Comparison of ENCODE assay signal across 18 cellular contexts in the genomic region with DNA sequence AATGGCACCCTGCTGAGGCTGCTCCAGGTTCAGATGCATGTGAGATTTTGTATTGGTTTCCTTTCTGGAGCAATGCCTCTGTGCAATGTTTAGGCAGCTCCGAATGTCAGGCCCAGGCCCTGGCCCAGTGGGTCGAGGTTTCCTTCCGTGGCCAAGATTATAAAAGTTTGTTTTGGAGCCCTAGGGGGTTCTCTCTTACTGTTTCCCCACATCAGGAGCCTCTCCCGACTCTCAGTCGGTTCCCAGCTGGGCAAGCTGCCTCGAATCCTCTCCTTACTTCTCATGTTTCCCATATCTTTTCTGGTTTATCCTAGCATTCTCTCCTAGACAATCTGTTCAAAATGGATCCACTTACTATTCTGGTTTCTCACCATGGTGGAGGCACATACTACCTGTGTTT. TPM values are rescaled to one million over a fixed set of nuclear protein-coding genes. Genes with fewer than 3 reads are reported as not detected.
A peak's percentile ranks its signal among the peaks of the same experiment; 100 is the strongest.
DNase-seq lines count a peak whose midpoint lies in the region; ATAC-seq, FAIRE-seq and TF ChIP-seq lines count a peak whose summit lies in the region.
"Had no signal": no experiment of that assay in that cellular context is flagged by ENCODE, and none has a peak within 500 bp of the region (broad histone marks: within the 10 kb centered on the region; RNA-seq: fewer than 3 reads in every experiment).

No MANE protein-coding gene starts in this region.

- POLR2A ChIA-PET in MCF 10A (lab: Yijun Ruan, JAX) = interaction anchor here (0.8 to 1.5 kb wide), 2 partner anchors 11 kb away, joined by 3 to 4 read pairs; partner anchors contain the start of gene TMEM140
- POLR2A ChIA-PET in GM12878 (lab: Charles Lee) = interaction anchor here (3.9 to 15.9 kb wide), 3 partner anchors 11 to 171 kb away, joined by 19 to 169 read pairs (median 31); partner anchors contain the start of genes AGBL3, CYREN and TMEM140

- no peak for TF ChIP-seq POLR2A in breast epithelium (IDR thresholded peaks at IDR 0.05)
- no peak for TF ChIP-seq POLR2A in GM12878 (IDR thresholded peaks at IDR 0.05; ENCODE audit: low read depth, low read length)
- no peak for TF ChIP-seq POLR2A in tibial nerve (IDR thresholded peaks at IDR 0.05)

- FAIRE-seq in GM12878 (lab: Jason Lieb, UNC) = no peak

- H3K27me3 Mint-ChIP-seq in MCF 10A (ENCODE audit: insufficient read depth, unreplicated experiment) (no peaks in the 10 kb centered on the region), memory B cell (no peaks in the 10 kb centered on the region)

- H3K9me3 Mint-ChIP-seq in MCF 10A (ENCODE audit: unreplicated experiment) = peaks cover 31% of the 10 kb centered on the region
- peaks cover 19% of the 10 kb centered on the region for H3K9me3 Mint-ChIP-seq in memory B cell

- H3K4me1 ChIP-seq in breast epithelium (no peaks in the 10 kb centered on the region), GM12878 (ENCODE audit: control insufficient read depth, insufficient read depth, low read length) (peaks cover 32% of the 10 kb centered on the region), tibial nerve (peaks cover 0 to 52% (median 23%) of the 10 kb centered on the region in 4 donors)
- H3K4me1 ChIP-seq: uterus had no signal

- H3K4me1 Mint-ChIP-seq in MCF 10A (ENCODE audit: insufficient read depth, unreplicated experiment) (peaks cover 11% of the 10 kb centered on the region), memory B cell (peaks cover 50% of the 10 kb centered on the region)

- H3K4me3 Mint-ChIP-seq in MCF 10A (ENCODE audit: unreplicated experiment) (no peak overlapping the region), memory B cell (no peak overlapping the region)

- CTCF ChIA-PET in MCF 10A (lab: Yijun Ruan, JAX) (interaction anchor here (0.6 kb wide), 1 partner anchor 175 kb away, joined by 3 read pairs; no protein-coding TSS in a partner anchor), GM12878 (lab: Yijun Ruan, JAX) (interaction anchor here (0.6 to 4.4 kb wide), 6 partner anchors 10 to 214 kb away, joined by 3 to 28 read pairs (median 4); partner anchors contain the start of genes AGBL3 and TMEM140)

- H3K27ac Mint-ChIP-seq in MCF 10A (ENCODE audit: low read depth, unreplicated experiment) (no peak overlapping the region), memory B cell (peak overlapping the region; percentile 24)

- no peak for DNase-seq in breast epithelium (ENCODE audit: low spot score in 2 of 2)
- DNase-seq in MCF 10A (ENCODE audit: unreplicated experiment) = no peak
- no peak for DNase-seq in GM12878 (ENCODE audit: low read depth, low spot score)
- DNase-seq in memory B cell (ENCODE audit: low spot score in 2 of 2) = no peak
- no peak for DNase-seq in tibial nerve (ENCODE audit: low spot score in 2 of 2)
- no peak for DNase-seq in NCI-H446 (lab: John Stamatoyannopoulos, UW)
- DNase-seq: activated CD4-positive, alpha-beta T cell treated with anti-CD3 and anti-CD28 coated beads for 1 hour; central memory CD4-positive, alpha-beta T cell; DMS79; MV-4-11; stimulated activated CD4-positive, alpha-beta T cell treated with anti-CD3 and anti-CD28 coated beads, Interleukin-15, amount 100 ng/mL, for 24 hours; uterus had no signal

- no peak for TF ChIP-seq RAD21 in GM12878 (IDR thresholded peaks at IDR 0.05; ENCODE audit: insufficient read depth, low read depth, low read length)

- no peaks in the 10 kb centered on the region for H4K20me1 ChIP-seq in GM12878 (ENCODE audit: control insufficient read depth, insufficient read depth)

- H3K9me3 ChIP-seq in breast epithelium (peaks cover 10 to 20% of the 10 kb centered on the region in 2 donors), GM12878 (replicated peaks; ENCODE audit: control insufficient read depth, insufficient read depth, low read length) (peaks cover 32% of the 10 kb centered on the region), tibial nerve (peaks cover 0 to 25% (median 2%) of the 10 kb centered on the region in 4 donors)
- H3K9me3 ChIP-seq: uterus had no signal

- H3K79me2 ChIP-seq in GM12878 (ENCODE audit: control insufficient read depth, insufficient read depth, low read length) = peaks cover 37% of the 10 kb centered on the region

- peak overlapping the region; percentile 72; the same call in 1 of the 2 replicates for H3K4me2 ChIP-seq in GM12878 (ENCODE audit: control insufficient read depth, insufficient read depth)
- H3K4me2 ChIP-seq: hepatocyte had no signal

- H3K36me3 Mint-ChIP-seq in MCF 10A (ENCODE audit: insufficient read depth, unreplicated experiment) = peaks cover under 1% of the 10 kb centered on the region
- H3K36me3 Mint-ChIP-seq in memory B cell = peaks cover 46% of the 10 kb centered on the region

- H3K36me3 ChIP-seq in breast epithelium (no peaks in the 10 kb centered on the region), GM12878 (ENCODE audit: control insufficient read depth in 2 of 2, insufficient read depth in 2 of 2, low read length in 1 of 2) (peaks cover 9 to 12% of the 10 kb centered on the region in 2 experiments; a peak in 3 of 4 replicates), tibial nerve (peaks cover 0 to 50% (median 0%) of the 10 kb centered on the region in 3 donors)
- H3K36me3 ChIP-seq: uterus had no signal

- H3K27ac ChIP-seq in breast epithelium = peak overlapping the region; percentile 54 to 63
- peak overlapping the region; percentile 84; the same call in 1 of the 2 replicates for H3K27ac ChIP-seq in GM12878 (ENCODE audit: control insufficient read depth, insufficient read depth)
- peak overlapping the region in 3 of 4 donors; percentile 31 to 61 (median 52) for H3K27ac ChIP-seq in tibial nerve
- H3K27ac ChIP-seq: epithelial cell of prostate had no signal

- intact Hi-C loops in breast epithelium (cut with DNase I; ENCODE audit: low total_unique reads) = no loop called here
- intact Hi-C loops in MCF 10A (cut with micrococcal nuclease) = loop anchor here (5.0 kb wide), 1 partner anchor 167 kb away; no protein-coding TSS in a partner anchor
- intact Hi-C loops in GM12878 (cut with micrococcal nuclease; ENCODE audit: unreplicated experiment) = no loop called here

- ATAC-seq in GM12878 = no peak
- ATAC-seq in memory B cell (ENCODE audit: low read depth) = no peak
- no peak for ATAC-seq in HG02840 (IDR thresholded peaks at IDR 0.05; ENCODE audit: low FRiP score, unreplicated experiment)
- no peak for ATAC-seq in HG03521 (IDR thresholded peaks at IDR 0.05; ENCODE audit: unreplicated experiment)
- ATAC-seq: SK-N-SH treated with all-trans-retinoic acid at 6 μM for 48 hours had no signal

- SMC1A ChIA-PET in GM12878 (lab: Charles Lee; ENCODE audit: uncharacterized antibody, unreplicated experiment) = interaction anchor here (1.5 to 7.0 kb wide), 5 partner anchors 10 to 173 kb away, joined by 6 to 108 read pairs (median 23); partner anchors contain the start of genes AGBL3, CYREN and TMEM140

- no peak for TF ChIP-seq EP300 in GM12878 (IDR thresholded peaks at IDR 0.05; ENCODE audit: borderline replicate concordance in 1 of 2, control insufficient read depth in 1 of 2, low read depth in 2 of 2, low read length in 2 of 2)
- no peak for TF ChIP-seq EP300 in tibial nerve (IDR thresholded peaks at IDR 0.05)

- no peak for TF ChIP-seq CTCF in breast epithelium (IDR thresholded peaks at IDR 0.05)
- no peak for TF ChIP-seq CTCF in MCF 10A (IDR thresholded peaks at IDR 0.05; ENCODE audit: unreplicated experiment)
- TF ChIP-seq CTCF in GM12878 (IDR thresholded peaks at IDR 0.05 in 2 of 3, conservative IDR thresholded peaks at IDR 0.05 in 1 of 3; ENCODE audit: control insufficient read depth in 2 of 3, extremely low read depth in 1 of 3, insufficient read depth in 1 of 3, low read depth in 3 of 3, low read length in 3 of 3) = no peak
- no peak for TF ChIP-seq CTCF in tibial nerve (IDR thresholded peaks at IDR 0.05)

- no peak overlapping the region for H2AFZ ChIP-seq in GM12878 (ENCODE audit: control insufficient read depth, low read depth, low read length)
- H2AFZ ChIP-seq: hepatocyte had no signal

- RAD21 ChIA-PET in GM12878 (lab: Charles Lee; ENCODE audit: unreplicated experiment) = interaction anchor here (1.2 to 9.0 kb wide), 4 partner anchors 9 to 172 kb away, joined by 3 to 84 read pairs (median 10); partner anchors contain the start of genes CYREN and TMEM140

- in situ Hi-C loops in GM12878 (cut with MboI) = no loop called here

- WGBS in GM12878 (ENCODE audit: insufficient coverage, insufficient replicate concordance, low lambda C conversion rate, missing lambda C conversion rate) = 100% methylated on average over 6 of the region's 6 CpGs
- WGBS in tibial nerve, 2 donors = 62 to 64% methylated on average over 6 of the region's 6 CpGs

- no TSS peak for BruUV-seq in MCF 10A (replicated peaks; lab: Mats Ljungman, UMichigan)
- BruUV-seq in GM12878 (replicated peaks; lab: Mats Ljungman, UMichigan) = no TSS peak

- no peaks in the 10 kb centered on the region for H3K27me3 ChIP-seq in breast epithelium
- no peaks in the 10 kb centered on the region for H3K27me3 ChIP-seq in GM12878 (replicated peaks in 1 of 2; ENCODE audit: control insufficient read depth in 2 of 2, insufficient read depth in 2 of 2, low read length in 1 of 2)
- H3K27me3 ChIP-seq in tibial nerve = no peaks in the 10 kb centered on the region
- H3K27me3 ChIP-seq: hepatocyte, uterus had no signal

- H3K4me3 ChIP-seq in breast epithelium (no peak overlapping the region), GM12878 (no peak overlapping the region), tibial nerve (no peak overlapping the region)
- H3K4me3 ChIP-seq: hepatocyte, lung, uterus had no signal

- no peak overlapping the region for H3K9ac ChIP-seq in GM12878 (ENCODE audit: control insufficient read depth, insufficient read depth, low read length)

RNA-seq across cellular contexts. Expression of gene TMEM140, which starts 11.0 kb away (rescaled TPM):
- total RNA-seq in breast epithelium (10 to 100 TPM; 23.1 to 55.7 (median 52.8) TPM), MCF 10A (2022) (not detected in 2 replicates), GM12878 (2014; rRNA removed) (2.4 and 2.9 TPM in 2 replicates), GM12878 (2014; rRNA removed; fragmentation: Illumina TruSeq; extraction: Trizol) (3.3 and 4.3 TPM in 2 replicates), GM12878 (2021) (3.0 and 5.2 TPM in 2 replicates), tibial nerve (10 to 100 TPM; 20.5 to 46.9 (median 32.5) TPM)
- 69.2 and 83.7 TPM in 2 replicates for total RNA-seq in GM12878 (2013; cell fraction: nucleolus; rRNA removed)
- polyA plus RNA-seq in GM12878 (2011; ENCODE audit: low read depth) = 18.1 TPM
- polyA plus RNA-seq in GM12878 (2011; rRNA removed) (16.7 and 20.7 TPM in 2 replicates), GM12878 (2014; fragmentation: Illumina TruSeq; extraction: Trizol) (3.2 and 3.7 TPM in 2 replicates), GM12878 (2014; fragmentation: Nextera tagmentation; extraction: Ambion mirVana) (1 to 10 TPM in 1 of 2 experiments, under 1 TPM in 1; 0.85 to 1.1 TPM), GM12878 (2014; rRNA removed) (3.1 and 3.3 TPM in 2 replicates), GM12878 (2016; fragmentation: Nextera tagmentation; extraction: Ambion mirVana) (10 to 100 TPM; 11.2 to 12.4 TPM)
- 18.6 and 18.9 TPM in 2 replicates for polyA plus RNA-seq in GM12878 (2011; cell fraction: cytosol; rRNA removed)
- polyA plus RNA-seq in GM12878 (2011; cell fraction: nucleus; rRNA removed) = 12.3 and 14.9 TPM in 2 replicates
- 25.4 and 32.2 TPM in 2 replicates for polyA plus RNA-seq in GM12878 (2012)
- polyA minus RNA-seq in GM12878 (2011; rRNA and poly(A)+ RNA removed) = 21.2 and 24.0 TPM in 2 replicates
- polyA minus RNA-seq in GM12878 (2011; cell fraction: cytosol; rRNA and poly(A)+ RNA removed) = 6.5 and 8.0 TPM in 2 replicates
- polyA minus RNA-seq in GM12878 (2011; cell fraction: nucleus; rRNA and poly(A)+ RNA removed) = 20.4 and 28.7 TPM in 2 replicates

RNA-seq across cellular contexts. Expression of gene CYREN, which starts 11.6 kb away (rescaled TPM):
- total RNA-seq in breast epithelium = 10 to 100 TPM; 36.8 to 41.6 (median 41.6) TPM
- 66.0 and 71.0 TPM in 2 replicates for total RNA-seq in MCF 10A (2022)
- total RNA-seq in GM12878 (2013; cell fraction: nucleolus; rRNA removed) = 111 and 122 TPM in 2 replicates
- 61.3 and 61.5 TPM in 2 replicates for total RNA-seq in GM12878 (2014; rRNA removed)
- 48.3 and 50.8 TPM in 2 replicates for total RNA-seq in GM12878 (2014; rRNA removed; fragmentation: Illumina TruSeq; extraction: Trizol)
- total RNA-seq in GM12878 (2021) = 55.3 and 58.0 TPM in 2 replicates
- polyA plus RNA-seq in GM12878 (2011; ENCODE audit: low read depth) = 30.9 TPM
- polyA plus RNA-seq in GM12878 (2011; rRNA removed) = 64.3 and 64.5 TPM in 2 replicates
- polyA plus RNA-seq in GM12878 (2011; cell fraction: cytosol; rRNA removed) = 66.1 and 70.1 TPM in 2 replicates
- polyA plus RNA-seq in GM12878 (2011; cell fraction: nucleus; rRNA removed) = 56.5 and 56.8 TPM in 2 replicates
- 44.2 and 50.8 TPM in 2 replicates for polyA plus RNA-seq in GM12878 (2012)
- polyA plus RNA-seq in GM12878 (2014; fragmentation: Illumina TruSeq; extraction: Trizol) = 42.5 and 46.0 TPM in 2 replicates
- polyA plus RNA-seq in GM12878 (2014; fragmentation: Nextera tagmentation; extraction: Ambion mirVana) = 10 to 100 TPM in 1 of 2 experiments, 1 to 10 TPM in 1; 8.7 to 12.9 TPM
- polyA plus RNA-seq in GM12878 (2014; rRNA removed) = 49.6 and 54.6 TPM in 2 replicates
- 10 to 100 TPM; 56.7 to 57.7 TPM for polyA plus RNA-seq in GM12878 (2016; fragmentation: Nextera tagmentation; extraction: Ambion mirVana)
- 66.1 and 105 TPM in 2 replicates for polyA minus RNA-seq in GM12878 (2011; rRNA and poly(A)+ RNA removed)
- 22.8 and 23.1 TPM in 2 replicates for polyA minus RNA-seq in GM12878 (2011; cell fraction: cytosol; rRNA and poly(A)+ RNA removed)
- 65.0 and 93.4 TPM in 2 replicates for polyA minus RNA-seq in GM12878 (2011; cell fraction: nucleus; rRNA and poly(A)+ RNA removed)
- total RNA-seq in tibial nerve = 10 to 100 TPM; 41.8 to 50.6 (median 49.4) TPM

RNA-seq across cellular contexts. Expression of gene WDR91, which starts 52.5 kb away (rescaled TPM):
- 10 to 100 TPM; 21.4 to 26.5 (median 23.1) TPM for total RNA-seq in breast epithelium
- total RNA-seq in MCF 10A (2022) = 6.7 and 7.3 TPM in 2 replicates
- total RNA-seq in GM12878 (2013; cell fraction: nucleolus; rRNA removed) = 127 and 142 TPM in 2 replicates
- 26.0 TPM in 2 replicates for total RNA-seq in GM12878 (2014; rRNA removed)
- total RNA-seq in GM12878 (2014; rRNA removed; fragmentation: Illumina TruSeq; extraction: Trizol) = 13.3 and 15.8 TPM in 2 replicates
- 27.4 TPM in 2 replicates for total RNA-seq in GM12878 (2021)
- 11.4 TPM for polyA plus RNA-seq in GM12878 (2011; ENCODE audit: low read depth)
- polyA plus RNA-seq in GM12878 (2011; rRNA removed) = 61.8 and 83.3 TPM in 2 replicates
- polyA plus RNA-seq in GM12878 (2011; cell fraction: cytosol; rRNA removed) = 79.6 and 99.6 TPM in 2 replicates
- 285 and 340 TPM in 2 replicates for polyA plus RNA-seq in GM12878 (2011; cell fraction: nucleus; rRNA removed)
- polyA plus RNA-seq in GM12878 (2012) = 19.4 and 28.1 TPM in 2 replicates
- 13.7 and 17.8 TPM in 2 replicates for polyA plus RNA-seq in GM12878 (2014; fragmentation: Illumina TruSeq; extraction: Trizol)
- 10 to 100 TPM in 1 of 2 experiments, 1 to 10 TPM in 1; 7.6 to 10.1 TPM for polyA plus RNA-seq in GM12878 (2014; fragmentation: Nextera tagmentation; extraction: Ambion mirVana)
- 31.9 and 37.2 TPM in 2 replicates for polyA plus RNA-seq in GM12878 (2014; rRNA removed)
- polyA plus RNA-seq in GM12878 (2016; fragmentation: Nextera tagmentation; extraction: Ambion mirVana) = 10 to 100 TPM; 13.4 to 15.2 TPM
- polyA minus RNA-seq in GM12878 (2011; rRNA and poly(A)+ RNA removed) = 59.1 and 118 TPM in 2 replicates
- 27.2 and 29.9 TPM in 2 replicates for polyA minus RNA-seq in GM12878 (2011; cell fraction: cytosol; rRNA and poly(A)+ RNA removed)
- 68.1 and 80.8 TPM in 2 replicates for polyA minus RNA-seq in GM12878 (2011; cell fraction: nucleus; rRNA and poly(A)+ RNA removed)
- 10 to 100 TPM; 20.7 to 82.2 (median 32.6) TPM for total RNA-seq in tibial nerve
